1 cellular context compared by ENCODE assay signal in genomic region chr3:127455541-127456450, GRCh38.
A peak's percentile ranks its signal among the peaks of the same experiment; 100 is the strongest.
TF ChIP-seq lines count a peak whose summit lies in the region.

No MANE protein-coding gene starts in this region.

TF ChIP-seq in HepG2, 621 proteins besides CTCF, POLR2A, EP300 and RAD21 (continued from another document and continues in another):
- TF ChIP-seq HMGXB4 (CRISPR knock-in tag; IDR thresholded peaks at IDR 0.05; ENCODE audit: borderline replicate concordance in 1 of 2, low read depth in 1 of 2): peak; percentile 52 to 58; a peak in 2 of 4 replicates
- TF ChIP-seq SALL2 (CRISPR knock-in tag; IDR thresholded peaks at IDR 0.05): 0 out of 2 replicates have a peak, but pooled peaks have one; percentile 62
- TF ChIP-seq ZNF256 (CRISPR knock-in tag; conservative IDR thresholded peaks at IDR 0.05): no peak
- TF ChIP-seq ZBTB42 (CRISPR knock-in tag; IDR thresholded peaks at IDR 0.05): no peak
- no peak for TF ChIP-seq ASH2L (IDR thresholded peaks at IDR 0.05; ENCODE audit: insufficient read length, low read depth, low read length)
- peak; percentile 80 for TF ChIP-seq MIER2 (CRISPR knock-in tag; IDR thresholded peaks at IDR 0.05)
- no peak for TF ChIP-seq FOSL1 (CRISPR knock-in tag; IDR thresholded peaks at IDR 0.05; ENCODE audit: borderline replicate concordance)
- no peak for TF ChIP-seq MXI1 (IDR thresholded peaks at IDR 0.05; ENCODE audit: borderline replicate concordance, low read depth, low read length)
- no peak for TF ChIP-seq CENPT (CRISPR knock-in tag; IDR thresholded peaks at IDR 0.05; ENCODE audit: low read depth)
- no peak for TF ChIP-seq RCOR2 (CRISPR knock-in tag; IDR thresholded peaks at IDR 0.05)
- TF ChIP-seq NONO (IDR thresholded peaks at IDR 0.05): no peak
- TF ChIP-seq NONO (CRISPR knock-in tag; conservative IDR thresholded peaks at IDR 0.05): no peak
- no peak for TF ChIP-seq ARID3A (IDR thresholded peaks at IDR 0.05; ENCODE audit: low read depth, low read length)
- TF ChIP-seq IKZF1 (IDR thresholded peaks at IDR 0.05): no peak
- TF ChIP-seq ATF6 (CRISPR knock-in tag; conservative IDR thresholded peaks at IDR 0.05): no peak
- TF ChIP-seq TBX3 (IDR thresholded peaks at IDR 0.05; ENCODE audit: borderline replicate concordance): no peak
- no peak for TF ChIP-seq ZNF615 (CRISPR knock-in tag; IDR thresholded peaks at IDR 0.05; ENCODE audit: borderline replicate concordance)
- peak; percentile 56; the same call in 1 of the 2 replicates for TF ChIP-seq MXD3 (CRISPR knock-in tag; IDR thresholded peaks at IDR 0.05)
- no peak for TF ChIP-seq FOSL2 (CRISPR knock-in tag; IDR thresholded peaks at IDR 0.05)
- 0 out of 2 replicates have a peak, but pooled peaks have one; percentile 23 for TF ChIP-seq GATAD1 (CRISPR knock-in tag; IDR thresholded peaks at IDR 0.05)
- no peak for TF ChIP-seq TFAP4 (IDR thresholded peaks at IDR 0.05; ENCODE audit: borderline replicate concordance, low read depth)
- TF ChIP-seq ZNF24 (IDR thresholded peaks at IDR 0.05): no peak
- TF ChIP-seq HNF4A (CRISPR knock-in tag; IDR thresholded peaks at IDR 0.05): no peak
- no peak for TF ChIP-seq ZFAT (CRISPR knock-in tag; conservative IDR thresholded peaks at IDR 0.05)
- no peak; the same call in 1 of the 2 replicates for TF ChIP-seq ZSCAN31 (CRISPR knock-in tag; IDR thresholded peaks at IDR 0.05; ENCODE audit: low read depth)
- TF ChIP-seq PPARG (CRISPR knock-in tag; conservative IDR thresholded peaks at IDR 0.05): no peak
- TF ChIP-seq ZMAT5 (CRISPR knock-in tag; IDR thresholded peaks at IDR 0.05; ENCODE audit: borderline replicate concordance, low read depth): no peak
- TF ChIP-seq KLF6 (CRISPR knock-in tag; IDR thresholded peaks at IDR 0.05): 0 out of 2 replicates have a peak, but pooled peaks have one; percentile 25
- no peak for TF ChIP-seq TBL1XR1 (IDR thresholded peaks at IDR 0.05; ENCODE audit: borderline replicate concordance, low read length, partially characterized antibody)
- no peak for TF ChIP-seq DMAP1 (CRISPR knock-in tag; IDR thresholded peaks at IDR 0.05)
- TF ChIP-seq SRY (CRISPR knock-in tag; IDR thresholded peaks at IDR 0.05): 0 out of 2 replicates have a peak, but pooled peaks have one; percentile 52
- no peak; the same call in 1 of the 2 replicates for TF ChIP-seq ARID4A (CRISPR knock-in tag; IDR thresholded peaks at IDR 0.05; ENCODE audit: borderline replicate concordance)
- no peak for TF ChIP-seq ZNF773 (CRISPR knock-in tag; IDR thresholded peaks at IDR 0.05; ENCODE audit: borderline replicate concordance)
- TF ChIP-seq YEATS4 (CRISPR knock-in tag; IDR thresholded peaks at IDR 0.05; ENCODE audit: borderline replicate concordance): no peak
- no peak for TF ChIP-seq ZNF841 (CRISPR knock-in tag; IDR thresholded peaks at IDR 0.05; ENCODE audit: borderline replicate concordance)
- TF ChIP-seq ZNF567 (CRISPR knock-in tag; IDR thresholded peaks at IDR 0.05; ENCODE audit: borderline replicate concordance): no peak
- TF ChIP-seq ZNF782 (CRISPR knock-in tag; IDR thresholded peaks at IDR 0.05; ENCODE audit: borderline replicate concordance): no peak
- no peak for TF ChIP-seq CHD2 (IDR thresholded peaks at IDR 0.05; ENCODE audit: low read depth, low read length)
- no peak for TF ChIP-seq SNAPC4 (CRISPR knock-in tag; IDR thresholded peaks at IDR 0.05)
- no peak for TF ChIP-seq E2F1 (CRISPR knock-in tag; IDR thresholded peaks at IDR 0.05)
- no peak for TF ChIP-seq MED1 (CRISPR knock-in tag; IDR thresholded peaks at IDR 0.05)
- no peak for TF ChIP-seq ZNF530 (CRISPR knock-in tag; IDR thresholded peaks at IDR 0.05; ENCODE audit: low read depth)
- TF ChIP-seq TCF7L2 (IDR thresholded peaks at IDR 0.05; ENCODE audit: low read depth, low read length): no peak
- TF ChIP-seq ZNF740 (CRISPR knock-in tag; IDR thresholded peaks at IDR 0.05): no peak
- no peak for TF ChIP-seq MAFF (IDR thresholded peaks at IDR 0.05; ENCODE audit: low read depth, low read length)
- peak; percentile 7; the same call in 1 of the 2 replicates for TF ChIP-seq MYC (CRISPR knock-in tag; IDR thresholded peaks at IDR 0.05; ENCODE audit: borderline replicate concordance)
- TF ChIP-seq GLMP (CRISPR knock-in tag; IDR thresholded peaks at IDR 0.05; ENCODE audit: borderline replicate concordance): no peak
